8 cellular contexts compared by ENCODE assay signal in the genomic region with DNA sequence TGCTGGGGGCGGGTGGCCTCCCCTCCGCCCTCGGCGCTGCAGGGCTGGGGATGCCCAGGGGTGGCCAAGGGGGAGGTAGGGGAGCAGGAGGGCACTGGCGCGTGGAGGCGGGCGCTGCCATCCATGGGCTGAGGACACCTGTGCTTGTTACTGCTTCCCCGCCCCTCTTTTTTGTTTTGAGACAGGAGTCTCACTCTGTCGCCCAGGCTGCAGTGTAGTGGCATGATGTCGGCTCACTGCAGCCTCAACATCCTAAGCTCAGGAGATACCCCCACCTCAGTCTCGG. TPM values are rescaled to one million over a fixed set of nuclear protein-coding genes. Genes with fewer than 3 reads are reported as not detected.
A peak's percentile ranks its signal among the peaks of the same experiment; 100 is the strongest.
DNase-seq lines count a peak whose midpoint lies in the region; TF ChIP-seq lines count a peak whose summit lies in the region.

No MANE protein-coding gene starts in this region.

- H3K27ac ChIP-seq in iPS-18a (ENCODE audit: low read length) (no peak overlapping the region), substantia nigra (ENCODE audit: low read depth, low read length, poor library complexity, severe bottlenecking) (peak overlapping the region; percentile 88)

- H3K4me1 ChIP-seq in iPS-18a (ENCODE audit: control insufficient read depth, low read depth, low read length), result peaks cover 6% of the 10 kb centered on the region

- H3K27me3 Mint-ChIP-seq in HFFc6 (ENCODE audit: insufficient read depth), result no peaks in the 10 kb centered on the region; the same call in 1 of the 2 replicates
- peaks cover 3% of the 10 kb centered on the region for H3K27me3 Mint-ChIP-seq in activated CD4-positive, alpha-beta memory T cell treated with anti-CD3 and anti-CD28 coated beads, Interleukin-2, amount 10 ng/mL, durations not matched to agents 7 days and 5 days

- H3K36me3 ChIP-seq in iPS-18a (ENCODE audit: control insufficient read depth, low read depth, low read length), result no peaks in the 10 kb centered on the region

- TF ChIP-seq CTCF in GM12865 (IDR thresholded peaks at IDR 0.05; ENCODE audit: insufficient read depth, low read depth, low read length, missing control alignments), result no peak
- TF ChIP-seq CTCF in HFFc6 (IDR thresholded peaks at IDR 0.05), result no peak

- H3K4me3 ChIP-seq in GM12865 (ENCODE audit: low read depth, low read length) (peak overlapping the region; percentile 50), iPS-18a (ENCODE audit: low read length) (peak overlapping the region; percentile 65)

- H3K9me3 Mint-ChIP-seq in HFFc6, result no peaks in the 10 kb centered on the region
- no peaks in the 10 kb centered on the region for H3K9me3 Mint-ChIP-seq in activated CD4-positive, alpha-beta memory T cell treated with anti-CD3 and anti-CD28 coated beads, Interleukin-2, amount 10 ng/mL, durations not matched to agents 7 days and 5 days

- CTCF ChIA-PET in activated CD4-positive, alpha-beta memory T cell treated with anti-CD3 and anti-CD28 coated beads, Interleukin-2, amount 10 ng/mL, durations not matched to agents 7 days and 5 days (lab: Charles Lee), result interaction anchor here (1.2 to 2.7 kb wide), 4 partner anchors 22 to 216 kb away, joined by 3 to 14 read pairs (median 8); no protein-coding TSS in a partner anchor

- H3K27me3 ChIP-seq in iPS-18a (ENCODE audit: control insufficient read depth, insufficient read depth, low read length), result peaks cover 5% of the 10 kb centered on the region

- no peaks in the 10 kb centered on the region for H3K9me3 ChIP-seq in iPS-18a (ENCODE audit: control insufficient read depth, low read depth, low read length)

- DNase-seq in GM12865 (ENCODE audit: low read depth), result no peak
- DNase-seq in HFFc6, result no peak
- DNase-seq in activated CD4-positive, alpha-beta memory T cell treated with anti-CD3 and anti-CD28 coated beads, Interleukin-2, amount 10 ng/mL, durations not matched to agents 7 days and 5 days, result no peak
- DNase-seq in substantia nigra (lab: John Stamatoyannopoulos, UW), result no peak
- no peak for DNase-seq in NCI-H1048 (lab: John Stamatoyannopoulos, UW)
- no peak for DNase-seq in occipital lobe (lab: John Stamatoyannopoulos, UW)
- no peak for DNase-seq in cerebellum (ENCODE audit: low spot score)

- POLR2A ChIA-PET in activated CD4-positive, alpha-beta memory T cell treated with anti-CD3 and anti-CD28 coated beads, Interleukin-2, amount 10 ng/mL, durations not matched to agents 7 days and 5 days (lab: Charles Lee), result interaction anchor here (1.2 kb wide), 1 partner anchor 79 kb away, joined by 3 read pairs; no protein-coding TSS in a partner anchor

- H3K4me1 Mint-ChIP-seq in HFFc6 (ENCODE audit: low read depth), result peaks cover 40% of the 10 kb centered on the region
- peaks cover 2% of the 10 kb centered on the region for H3K4me1 Mint-ChIP-seq in activated CD4-positive, alpha-beta memory T cell treated with anti-CD3 and anti-CD28 coated beads, Interleukin-2, amount 10 ng/mL, durations not matched to agents 7 days and 5 days

- H3K27ac Mint-ChIP-seq in HFFc6, result 0 out of 2 replicates have a peak overlapping the region, but pooled peaks have one; percentile 45
- H3K27ac Mint-ChIP-seq in activated CD4-positive, alpha-beta memory T cell treated with anti-CD3 and anti-CD28 coated beads, Interleukin-2, amount 10 ng/mL, durations not matched to agents 7 days and 5 days, result no peak overlapping the region

- 0 out of 2 replicates have a peak overlapping the region, but pooled peaks have one; percentile 22 for H3K4me3 Mint-ChIP-seq in HFFc6
- H3K4me3 Mint-ChIP-seq in activated CD4-positive, alpha-beta memory T cell treated with anti-CD3 and anti-CD28 coated beads, Interleukin-2, amount 10 ng/mL, durations not matched to agents 7 days and 5 days, result peak overlapping the region; percentile 48

- no peak overlapping the region for H3K9ac ChIP-seq in iPS-18a (ENCODE audit: low read length)

- H3K36me3 Mint-ChIP-seq in HFFc6 (ENCODE audit: low read depth), result peaks cover 14% of the 10 kb centered on the region
- H3K36me3 Mint-ChIP-seq in activated CD4-positive, alpha-beta memory T cell treated with anti-CD3 and anti-CD28 coated beads, Interleukin-2, amount 10 ng/mL, durations not matched to agents 7 days and 5 days (ENCODE audit: low read depth), result no peaks in the 10 kb centered on the region

RNA-seq across cellular contexts. Expression of gene FADS3, which starts 0.7 kb away (rescaled TPM):
- total RNA-seq in HFFc6 (2021; fragmentation: NEBNext Ultra II Directional; extraction: Animal tissue kit (Norgen Biotek cat#: 25700)), result 100 to 1,000 TPM; 126 to 161 (median 137) TPM
- 1 to 10 TPM; 5.2 to 5.4 TPM for total RNA-seq in activated CD4-positive, alpha-beta memory T cell treated with anti-CD3 and anti-CD28 coated beads, Interleukin-2, amount 10 ng/mL, durations not matched to agents 7 days and 5 days
- total RNA-seq in occipital lobe, result 34.0 TPM
- 29.9 TPM for total RNA-seq in cerebellum

RNA-seq across cellular contexts. Expression of gene RAB3IL1, which starts 25.3 kb away (rescaled TPM):
- total RNA-seq in HFFc6 (2021; fragmentation: NEBNext Ultra II Directional; extraction: Animal tissue kit (Norgen Biotek cat#: 25700)), result 1 to 10 TPM; 5.3 to 8.8 (median 7.9) TPM
- not detected for total RNA-seq in activated CD4-positive, alpha-beta memory T cell treated with anti-CD3 and anti-CD28 coated beads, Interleukin-2, amount 10 ng/mL, durations not matched to agents 7 days and 5 days
- total RNA-seq in occipital lobe, result 2.3 TPM
- total RNA-seq in cerebellum, result 4.5 TPM

RNA-seq across cellular contexts. Expression of gene BEST1, which starts 58.1 kb away (rescaled TPM):
- 1 to 10 TPM in 5 of 6 experiments, under 1 TPM in 1; 0.92 to 2.0 (median 1.9) TPM for total RNA-seq in HFFc6 (2021; fragmentation: NEBNext Ultra II Directional; extraction: Animal tissue kit (Norgen Biotek cat#: 25700))
- total RNA-seq in activated CD4-positive, alpha-beta memory T cell treated with anti-CD3 and anti-CD28 coated beads, Interleukin-2, amount 10 ng/mL, durations not matched to agents 7 days and 5 days, result under 1 TPM; 0.25 to 0.30 TPM
- total RNA-seq in occipital lobe (1.2 TPM), cerebellum (1.9 TPM)
